Comparison of ENCODE assay signal across 1 cellular context in the genomic region with DNA sequence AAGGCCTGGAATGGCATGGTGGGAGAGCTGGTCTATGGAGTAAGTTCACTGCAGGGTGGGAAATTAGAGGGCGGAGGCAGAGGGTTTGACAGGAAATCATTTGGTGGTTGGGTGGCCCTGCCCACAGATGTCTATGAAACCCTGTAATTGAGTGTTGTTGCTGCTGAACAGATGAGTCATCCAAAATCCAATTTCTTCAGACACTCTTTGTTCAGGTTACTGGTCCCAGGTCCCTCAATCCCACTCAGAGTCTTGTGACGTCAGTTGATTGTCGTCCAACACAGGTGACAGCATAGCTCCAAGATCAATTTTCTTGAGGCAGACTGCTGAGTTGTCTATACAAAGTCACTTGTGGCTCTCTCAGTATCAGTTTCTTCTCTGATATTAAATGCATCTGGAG.
TF ChIP-seq lines count a peak whose summit lies in the region.

No MANE protein-coding gene starts in this region.

TF ChIP-seq in IMR-90, 13 proteins besides CTCF, POLR2A, EP300 and RAD21 (continued from another document):
- TF ChIP-seq, protein P1, sequence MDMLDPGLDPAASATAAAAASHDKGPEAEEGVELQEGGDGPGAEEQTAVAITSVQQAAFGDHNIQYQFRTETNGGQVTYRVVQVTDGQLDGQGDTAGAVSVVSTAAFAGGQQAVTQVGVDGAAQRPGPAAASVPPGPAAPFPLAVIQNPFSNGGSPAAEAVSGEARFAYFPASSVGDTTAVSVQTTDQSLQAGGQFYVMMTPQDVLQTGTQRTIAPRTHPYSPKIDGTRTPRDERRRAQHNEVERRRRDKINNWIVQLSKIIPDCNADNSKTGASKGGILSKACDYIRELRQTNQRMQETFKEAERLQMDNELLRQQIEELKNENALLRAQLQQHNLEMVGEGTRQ (IDR thresholded peaks at IDR 0.05; ENCODE audit: low read depth, low read length) = no peak
- TF ChIP-seq RFX5 (IDR thresholded peaks at IDR 0.05; ENCODE audit: low read depth, low read length) (no peak), CHD1 (IDR thresholded peaks at IDR 0.05; ENCODE audit: low read depth, low read length) (no peak), MAFK (IDR thresholded peaks at IDR 0.05; ENCODE audit: low read depth, low read length) (no peak), CEBPB (IDR thresholded peaks at IDR 0.05; ENCODE audit: low read depth, low read length) (no peak), RCOR1 (IDR thresholded peaks at IDR 0.05; ENCODE audit: insufficient replicate concordance, low read length) (no peak), SMC3 (IDR thresholded peaks at IDR 0.05; ENCODE audit: low read depth, low read length) (no peak), MAZ (IDR thresholded peaks at IDR 0.05; ENCODE audit: borderline replicate concordance, low read depth, low read length) (no peak), BHLHE40 (IDR thresholded peaks at IDR 0.05; ENCODE audit: low read depth, low read length) (no peak), FOS (IDR thresholded peaks at IDR 0.05; ENCODE audit: low read depth, low read length) (no peak)
TF ChIP-seq in IMR-90: peak in this region for 0.
